In the genomic region with DNA sequence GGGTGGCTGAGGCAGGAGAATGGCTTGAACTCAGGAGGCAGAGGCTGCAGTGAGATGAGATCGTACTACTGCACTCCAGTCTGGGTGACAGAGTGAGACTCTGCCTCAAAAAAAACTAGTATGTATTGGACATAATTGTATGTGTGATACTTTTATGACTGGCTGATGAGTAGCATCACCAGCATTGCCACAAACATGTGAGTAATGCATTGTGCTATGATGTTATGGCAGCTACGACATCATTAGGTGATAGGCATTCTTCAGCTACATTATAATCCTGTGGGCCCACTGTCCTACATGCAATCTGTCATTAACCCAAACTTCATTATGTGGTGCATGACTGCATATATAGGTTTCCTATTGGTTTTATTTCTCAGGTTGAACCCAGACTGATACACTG, we compare ENCODE assay signal across 25 cellular contexts.
"Had no signal": no experiment of that assay in that cellular context is flagged by ENCODE, and none has a peak within 500 bp of the region (broad histone marks: within the 10 kb centered on the region; RNA-seq: fewer than 3 reads in every experiment).

No MANE protein-coding gene starts in this region.

- H3K27me3 ChIP-seq: colonic mucosa, esophagus squamous epithelium, hepatocyte, right lobe of liver, spleen, transverse colon had no signal

- H3K79me2 ChIP-seq: hepatocyte, parathyroid adenoma had no signal

- ATAC-seq: left colon; left ventricle myocardium superior; right lobe of liver; stimulated activated memory B cell treated with anti-CD40 and anti-IgM and Interleukin-4, amounts not matched to agents 10 μg/mL and 1 μg/mL and 100 μg/mL, for 72 hours had no signal

- H3K9me3 ChIP-seq: colonic mucosa, esophagus squamous epithelium, prostate gland, right lobe of liver, thoracic aorta had no signal

- H3K27ac ChIP-seq: colonic mucosa, hepatocyte, parathyroid adenoma, prostate gland, right lobe of liver, spleen, thoracic aorta, transverse colon had no signal

- H3K4me1 ChIP-seq: colonic mucosa, parathyroid adenoma, prostate gland, right lobe of liver, spleen, transverse colon had no signal

- H3K4me2 ChIP-seq: hepatocyte had no signal

- H3K9ac ChIP-seq: parathyroid adenoma had no signal

- H3K4me3 ChIP-seq: colonic mucosa, esophagus squamous epithelium, hepatocyte, lung, prostate gland, right lobe of liver, spleen, thoracic aorta, transverse colon had no signal

- DNase-seq: colonic mucosa; dermis blood vessel endothelial cell; esophagus squamous epithelium; foreskin melanocyte; head of caudate nucleus; kidney; left colon; left ventricle myocardium superior; mesenchymal stem cell; midbrain; naive B cell; occipital lobe; right lobe of liver; spleen; stimulated activated CD4-positive, alpha-beta T cell treated with anti-CD3 and anti-CD28 coated beads, Interleukin-15, amount 100 ng/mL, for 24 hours; stimulated activated CD4-positive, alpha-beta T cell treated with anti-CD3 and anti-CD28 coated beads, Interleukin-1b, Interleukin-23, amount 100 ng/mL, for 48 hours; stimulated activated CD4-positive, alpha-beta T cell treated with anti-CD3 and anti-CD28 coated beads, Interleukin-4, amount 100 ng/mL, for 24 hours; substantia nigra; transverse colon had no signal

- H2AFZ ChIP-seq: hepatocyte, parathyroid adenoma had no signal

- H3K36me3 ChIP-seq: colonic mucosa, esophagus squamous epithelium, prostate gland, right lobe of liver, spleen, thoracic aorta, transverse colon had no signal
